8 cellular contexts compared by ENCODE assay signal in genomic region chr18:31741096-31741735, GRCh38. TPM values are rescaled to one million over a fixed set of nuclear protein-coding genes. Genes with fewer than 3 reads are reported as not detected.
A peak's percentile ranks its signal among the peaks of the same experiment; 100 is the strongest.
DNase-seq lines count a peak whose midpoint lies in the region; ATAC-seq lines count a peak whose summit lies in the region.

No MANE protein-coding gene starts in this region.

- no peak overlapping the region for H3K23ac ChIP-seq in trophoblast cell (ENCODE audit: low read length)

- intact Hi-C loops in activated CD4-positive, alpha-beta T cell treated with anti-CD3 and anti-CD28 coated beads, Interleukin-2, amount 10 ng/mL, durations not matched to agents 24 days and 14 days (cut with micrococcal nuclease): loop anchor here (1.0 kb wide), 3 partner anchors 78 to 236 kb away; no protein-coding TSS in a partner anchor

- H3K4ac ChIP-seq in trophoblast cell (ENCODE audit: low read depth, low read length): no peak overlapping the region

- H3K79me1 ChIP-seq in trophoblast cell (ENCODE audit: low read length): no peaks in the 10 kb centered on the region

- no peaks in the 10 kb centered on the region for H3K4me1 Mint-ChIP-seq in activated CD4-positive, alpha-beta T cell treated with anti-CD3 and anti-CD28 coated beads, Interleukin-2, amount 10 ng/mL, durations not matched to agents 24 days and 14 days

- no peak overlapping the region for H3K18ac ChIP-seq in trophoblast cell (ENCODE audit: low read length)

- H3K9me3 ChIP-seq in trophoblast cell (ENCODE audit: insufficient read depth, low read depth, low read length): peaks cover 7% of the 10 kb centered on the region

- no peaks in the 10 kb centered on the region for H3K9me3 Mint-ChIP-seq in activated CD4-positive, alpha-beta T cell treated with anti-CD3 and anti-CD28 coated beads, Interleukin-2, amount 10 ng/mL, durations not matched to agents 24 days and 14 days

- no peaks in the 10 kb centered on the region for H3K36me3 ChIP-seq in trophoblast cell (ENCODE audit: control insufficient read depth in 1 of 2, insufficient read depth in 2 of 2, low read length in 2 of 2)

- H2BK120ac ChIP-seq in trophoblast cell (ENCODE audit: insufficient read depth, low read length, poor library complexity): no peak overlapping the region

- no peak overlapping the region for H3K4me3 ChIP-seq in trophoblast cell (ENCODE audit: low read depth, low read length)

- no peak overlapping the region for H4K12ac ChIP-seq in trophoblast cell (ENCODE audit: low read depth, low read length)

- DNase-seq in activated effector memory CD4-positive, alpha-beta T cell treated with anti-CD3 and anti-CD28 coated beads, Interleukin-2, amount 50 U/mL, for 16 hours: peak; percentile 79
- DNase-seq in activated effector memory CD4-positive, alpha-beta T cell treated with Interleukin-2 at 50 U/mL for 16 hours: no peak
- DNase-seq in NCI-H128 (lab: John Stamatoyannopoulos, UW; ENCODE audit: unreplicated experiment) (peak; percentile 18), trophoblast cell (peak; percentile 42 to 80), OCI-M2 (lab: John Stamatoyannopoulos, UW; ENCODE audit: unreplicated experiment) (no peak)
- peak; percentile 84 for DNase-seq in activated CD4-positive, alpha-beta T cell treated with anti-CD3 and anti-CD28 coated beads, Interleukin-2, amount 10 ng/mL, durations not matched to agents 24 days and 14 days

- H4K91ac ChIP-seq in trophoblast cell (ENCODE audit: low read depth, low read length): no peak overlapping the region

- H3K27me3 Mint-ChIP-seq in activated CD4-positive, alpha-beta T cell treated with anti-CD3 and anti-CD28 coated beads, Interleukin-2, amount 10 ng/mL, durations not matched to agents 24 days and 14 days: no peaks in the 10 kb centered on the region

- H4K8ac ChIP-seq in trophoblast cell (ENCODE audit: low read depth, low read length): no peak overlapping the region

- no peak overlapping the region for H2AK5ac ChIP-seq in trophoblast cell (ENCODE audit: low read length)

- no peaks in the 10 kb centered on the region for H3K4me1 ChIP-seq in trophoblast cell (ENCODE audit: control insufficient read depth in 1 of 2, insufficient read depth in 2 of 2, low read length in 2 of 2)

- H3K27ac ChIP-seq in trophoblast cell (ENCODE audit: low read depth, low read length): no peak overlapping the region

- H2BK5ac ChIP-seq in trophoblast cell (ENCODE audit: low read depth, low read length, poor library complexity): no peak overlapping the region

- H3K27ac Mint-ChIP-seq in activated CD4-positive, alpha-beta T cell treated with anti-CD3 and anti-CD28 coated beads, Interleukin-2, amount 10 ng/mL, durations not matched to agents 24 days and 14 days: no peak overlapping the region

- no peak overlapping the region for H3K14ac ChIP-seq in trophoblast cell (ENCODE audit: low read length)

- no peak overlapping the region for H2BK12ac ChIP-seq in trophoblast cell (ENCODE audit: low read length)

- ATAC-seq in esophagus mucosa: peak; percentile 58
- no peak for ATAC-seq in GM18870 (IDR thresholded peaks at IDR 0.05; ENCODE audit: unreplicated experiment)

- H3K4me3 Mint-ChIP-seq in activated CD4-positive, alpha-beta T cell treated with anti-CD3 and anti-CD28 coated beads, Interleukin-2, amount 10 ng/mL, durations not matched to agents 24 days and 14 days: no peak overlapping the region

- no peak overlapping the region for H3K4me2 ChIP-seq in trophoblast cell (ENCODE audit: low read length)

- no peaks in the 10 kb centered on the region for H3K36me3 Mint-ChIP-seq in activated CD4-positive, alpha-beta T cell treated with anti-CD3 and anti-CD28 coated beads, Interleukin-2, amount 10 ng/mL, durations not matched to agents 24 days and 14 days (ENCODE audit: low read depth)

- H3K79me2 ChIP-seq in trophoblast cell (ENCODE audit: control insufficient read depth, insufficient read depth, low read length, poor library complexity): no peaks in the 10 kb centered on the region

- H2AFZ ChIP-seq in trophoblast cell (ENCODE audit: insufficient read depth, low read length, poor library complexity): no peak overlapping the region

- no peak overlapping the region for H3K9ac ChIP-seq in trophoblast cell (ENCODE audit: low read length)

- no peaks in the 10 kb centered on the region for H3K27me3 ChIP-seq in trophoblast cell (ENCODE audit: insufficient read depth, low read length)

- no CpG with 5 or more reads among the region's 4 CpGs for WGBS in trophoblast cell (ENCODE audit: extremely low coverage, insufficient coverage, insufficient read length)

RNA-seq across cellular contexts. Expression of gene SLC25A52, which starts 19.5 kb away (rescaled TPM):
- not detected in 2 replicates for total RNA-seq in activated CD4-positive, alpha-beta T cell treated with anti-CD3 and anti-CD28 coated beads, Interleukin-2, amount 10 ng/mL, durations not matched to agents 24 days and 14 days
- not detected for total RNA-seq in esophagus mucosa
- 0.03 and 0.06 TPM in 2 replicates for polyA plus RNA-seq in trophoblast cell (2013)

RNA-seq across cellular contexts. Expression of gene B4GALT6, which starts 56.8 kb away (rescaled TPM):
- total RNA-seq in activated CD4-positive, alpha-beta T cell treated with anti-CD3 and anti-CD28 coated beads, Interleukin-2, amount 10 ng/mL, durations not matched to agents 24 days and 14 days: 2.4 and 2.8 TPM in 2 replicates
- 2.9 TPM for total RNA-seq in esophagus mucosa
- 7.4 and 7.8 TPM in 2 replicates for polyA plus RNA-seq in trophoblast cell (2013)

Comparison
In these comparisons a context has a peak if more than half of its experiments do, and no peak if none do; other contexts are left out.
1. DNase-seq: peak in activated effector memory CD4-positive, alpha-beta T cell treated with anti-CD3 and anti-CD28 coated beads, Interleukin-2, amount 50 U/mL, for 16 hours (single experiment), NCI-H128 (single experiment), activated CD4-positive, alpha-beta T cell treated with anti-CD3 and anti-CD28 coated beads, Interleukin-2, amount 10 ng/mL, durations not matched to agents 24 days and 14 days (single experiment) and trophoblast cell (2 of 2); none in activated effector memory CD4-positive, alpha-beta T cell treated with Interleukin-2 at 50 U/mL for 16 hours (single experiment) and OCI-M2 (single experiment).